Comparison of ENCODE assay signal across 1 cellular context in genomic region chr18:3118195-3119010, GRCh38.
TF ChIP-seq lines count a peak whose summit lies in the region.

No MANE protein-coding gene starts in this region.

TF ChIP-seq in WTC11, 78 proteins besides CTCF, POLR2A, EP300 and RAD21 (continued from another document):
- no peak for TF ChIP-seq E2F5 (CRISPR knock-in tag; IDR thresholded peaks at IDR 0.05)
- TF ChIP-seq JAZF1 (CRISPR knock-in tag; IDR thresholded peaks at IDR 0.05), result no peak
- no peak for TF ChIP-seq FOXP1 (CRISPR knock-in tag; IDR thresholded peaks at IDR 0.05; ENCODE audit: borderline replicate concordance)
